In genomic region chr20:25223179-25223661, GRCh38 we compare ENCODE assay signal across 1 cellular context.
A peak's percentile ranks its signal among the peaks of the same experiment; 100 is the strongest.
TF ChIP-seq lines count a peak whose summit lies in the region.

No MANE protein-coding gene starts in this region.

TF ChIP-seq in HepG2, 621 proteins besides CTCF, POLR2A, EP300 and RAD21 (continued from another document and continues in another):
- no peak for TF ChIP-seq ZNF280D (CRISPR knock-in tag; IDR thresholded peaks at IDR 0.05)
- no peak for TF ChIP-seq ZSCAN20 (CRISPR knock-in tag; IDR thresholded peaks at IDR 0.05; ENCODE audit: borderline replicate concordance)
- TF ChIP-seq NFE2L2 (IDR thresholded peaks at IDR 0.05; ENCODE audit: low read length) = peak; percentile 21; the same call in 1 of the 2 replicates
- TF ChIP-seq ZNF564 (CRISPR knock-in tag; IDR thresholded peaks at IDR 0.05) = no peak
- TF ChIP-seq SETDB1 (CRISPR knock-in tag; IDR thresholded peaks at IDR 0.05; ENCODE audit: borderline replicate concordance) = no peak
- no peak for TF ChIP-seq KMT2A (CRISPR knock-in tag; IDR thresholded peaks at IDR 0.05)
- TF ChIP-seq BHLHE40 (IDR thresholded peaks at IDR 0.05; ENCODE audit: low read length) = no peak
- no peak for TF ChIP-seq ZZZ3 (CRISPR knock-in tag; IDR thresholded peaks at IDR 0.05; ENCODE audit: borderline replicate concordance)
- TF ChIP-seq ZNF510 (CRISPR knock-in tag; IDR thresholded peaks at IDR 0.05; ENCODE audit: low read depth) = no peak
- TF ChIP-seq POGZ (CRISPR knock-in tag; IDR thresholded peaks at IDR 0.05) = no peak
- TF ChIP-seq PRDM10 (CRISPR knock-in tag; IDR thresholded peaks at IDR 0.05; ENCODE audit: low read depth) = 0 out of 2 replicates have a peak, but pooled peaks have one; percentile 39
- 0 out of 2 replicates have a peak, but pooled peaks have one; percentile 47 for TF ChIP-seq IRF2 (CRISPR knock-in tag; IDR thresholded peaks at IDR 0.05)
- TF ChIP-seq JUND (CRISPR knock-in tag; IDR thresholded peaks at IDR 0.05) = peak; percentile 62; the same call in 1 of the 2 replicates
- 0 out of 2 replicates have a peak, but pooled peaks have one; percentile 32 for TF ChIP-seq TSC22D2 (CRISPR knock-in tag; IDR thresholded peaks at IDR 0.05; ENCODE audit: borderline replicate concordance)
- peak; percentile 41; the same call in 1 of the 2 replicates for TF ChIP-seq FOXA3 (CRISPR knock-in tag; IDR thresholded peaks at IDR 0.05)
- TF ChIP-seq FOXO4 (CRISPR knock-in tag; conservative IDR thresholded peaks at IDR 0.05) = no peak
- TF ChIP-seq XBP1 (CRISPR knock-in tag; IDR thresholded peaks at IDR 0.05) = no peak
- TF ChIP-seq ZNF432 (CRISPR knock-in tag; IDR thresholded peaks at IDR 0.05; ENCODE audit: borderline replicate concordance) = no peak
- no peak for TF ChIP-seq NONO (IDR thresholded peaks at IDR 0.05)
- TF ChIP-seq NONO (CRISPR knock-in tag; conservative IDR thresholded peaks at IDR 0.05) = peak; percentile 54; the same call in 1 of the 2 replicates
- TF ChIP-seq ZBTB33 (CRISPR knock-in tag; IDR thresholded peaks at IDR 0.05) = peak; percentile 29
- TF ChIP-seq AGO2 (optimal IDR thresholded peaks at IDR 0.05; ENCODE audit: low read depth, low read length) = no peak
- TF ChIP-seq TMF1 (CRISPR knock-in tag; IDR thresholded peaks at IDR 0.05; ENCODE audit: low read depth) = no peak
- no peak for TF ChIP-seq PCBP1 (IDR thresholded peaks at IDR 0.05; ENCODE audit: borderline replicate concordance, low read depth, low read length)
- peak; percentile 35; the same call in 1 of the 2 replicates for TF ChIP-seq MED1 (CRISPR knock-in tag; IDR thresholded peaks at IDR 0.05)
- no peak for TF ChIP-seq SNRNP70 (IDR thresholded peaks at IDR 0.05; ENCODE audit: low read depth, low read length)
- TF ChIP-seq ZNF549 (CRISPR knock-in tag; IDR thresholded peaks at IDR 0.05) = no peak
- TF ChIP-seq TBL1XR1 (IDR thresholded peaks at IDR 0.05; ENCODE audit: borderline replicate concordance, low read length, partially characterized antibody) = no peak
- TF ChIP-seq SAP130 (CRISPR knock-in tag; IDR thresholded peaks at IDR 0.05; ENCODE audit: low read depth) = peak; percentile 72
- TF ChIP-seq ZNF281 (CRISPR knock-in tag; IDR thresholded peaks at IDR 0.05; ENCODE audit: borderline replicate concordance) = 0 out of 2 replicates have a peak, but pooled peaks have one; percentile 5
- TF ChIP-seq HOXA3 (CRISPR knock-in tag; IDR thresholded peaks at IDR 0.05) = peak; percentile 48
- peak; percentile 49; the same call in 1 of the 2 replicates for TF ChIP-seq ZNF331 (CRISPR knock-in tag; IDR thresholded peaks at IDR 0.05)
- TF ChIP-seq JUNB (CRISPR knock-in tag; IDR thresholded peaks at IDR 0.05; ENCODE audit: borderline replicate concordance) = peak; percentile 45; the same call in 1 of the 2 replicates
- TF ChIP-seq ZNF569 (CRISPR knock-in tag; IDR thresholded peaks at IDR 0.05; ENCODE audit: borderline replicate concordance) = no peak
- no peak for TF ChIP-seq ZNF530 (CRISPR knock-in tag; IDR thresholded peaks at IDR 0.05; ENCODE audit: low read depth)
- peak; percentile 95 for TF ChIP-seq FOSL2 (CRISPR knock-in tag; IDR thresholded peaks at IDR 0.05)
- 0 out of 2 replicates have a peak, but pooled peaks have one; percentile 21 for TF ChIP-seq ZNF607 (CRISPR knock-in tag; IDR thresholded peaks at IDR 0.05; ENCODE audit: borderline replicate concordance)
- TF ChIP-seq CBX2 (IDR thresholded peaks at IDR 0.05; ENCODE audit: low read depth, low read length) = no peak
- TF ChIP-seq CBX2 (CRISPR knock-in tag; IDR thresholded peaks at IDR 0.05; ENCODE audit: low read depth) = no peak
- peak; percentile 61; the same call in 1 of the 2 replicates for TF ChIP-seq NFKB2 (CRISPR knock-in tag; IDR thresholded peaks at IDR 0.05; ENCODE audit: borderline replicate concordance)
- TF ChIP-seq SOX13 (IDR thresholded peaks at IDR 0.05) = no peak
- peak in 1 of 2 experiments; percentile 18; a peak in 1 of 4 replicates for TF ChIP-seq SOX13 (CRISPR knock-in tag; conservative IDR thresholded peaks at IDR 0.05 in 1 of 2, IDR thresholded peaks at IDR 0.05 in 1 of 2)
- peak; percentile 51 for TF ChIP-seq ZFY (CRISPR knock-in tag; IDR thresholded peaks at IDR 0.05)
- TF ChIP-seq ZFX (CRISPR knock-in tag; IDR thresholded peaks at IDR 0.05; ENCODE audit: low read depth) = peak; percentile 48
- TF ChIP-seq ZNF670 (CRISPR knock-in tag; IDR thresholded peaks at IDR 0.05; ENCODE audit: borderline replicate concordance) = no peak
- TF ChIP-seq PRDM4 (CRISPR knock-in tag; IDR thresholded peaks at IDR 0.05; ENCODE audit: borderline replicate concordance) = no peak
- no peak for TF ChIP-seq ZBTB3 (CRISPR knock-in tag; IDR thresholded peaks at IDR 0.05; ENCODE audit: borderline replicate concordance, low read depth)
- 0 out of 2 replicates have a peak, but pooled peaks have one; percentile 10 for TF ChIP-seq SSRP1 (CRISPR knock-in tag; IDR thresholded peaks at IDR 0.05)
- TF ChIP-seq ETV6 (CRISPR knock-in tag; conservative IDR thresholded peaks at IDR 0.05) = 0 out of 2 replicates have a peak, but pooled peaks have one; percentile 35
- peak; percentile 66; the same call in 1 of the 2 replicates for TF ChIP-seq MYC (CRISPR knock-in tag; IDR thresholded peaks at IDR 0.05; ENCODE audit: borderline replicate concordance)
- no peak for TF ChIP-seq TFAP4 (IDR thresholded peaks at IDR 0.05; ENCODE audit: borderline replicate concordance, low read depth)
- TF ChIP-seq ZBTB38 (CRISPR knock-in tag; IDR thresholded peaks at IDR 0.05) = peak; percentile 85
- no peak for TF ChIP-seq PHF8 (CRISPR knock-in tag; IDR thresholded peaks at IDR 0.05)
- TF ChIP-seq CHD2 (IDR thresholded peaks at IDR 0.05; ENCODE audit: low read depth, low read length) = no peak
